22 cellular contexts compared by ENCODE assay signal in the genomic region with DNA sequence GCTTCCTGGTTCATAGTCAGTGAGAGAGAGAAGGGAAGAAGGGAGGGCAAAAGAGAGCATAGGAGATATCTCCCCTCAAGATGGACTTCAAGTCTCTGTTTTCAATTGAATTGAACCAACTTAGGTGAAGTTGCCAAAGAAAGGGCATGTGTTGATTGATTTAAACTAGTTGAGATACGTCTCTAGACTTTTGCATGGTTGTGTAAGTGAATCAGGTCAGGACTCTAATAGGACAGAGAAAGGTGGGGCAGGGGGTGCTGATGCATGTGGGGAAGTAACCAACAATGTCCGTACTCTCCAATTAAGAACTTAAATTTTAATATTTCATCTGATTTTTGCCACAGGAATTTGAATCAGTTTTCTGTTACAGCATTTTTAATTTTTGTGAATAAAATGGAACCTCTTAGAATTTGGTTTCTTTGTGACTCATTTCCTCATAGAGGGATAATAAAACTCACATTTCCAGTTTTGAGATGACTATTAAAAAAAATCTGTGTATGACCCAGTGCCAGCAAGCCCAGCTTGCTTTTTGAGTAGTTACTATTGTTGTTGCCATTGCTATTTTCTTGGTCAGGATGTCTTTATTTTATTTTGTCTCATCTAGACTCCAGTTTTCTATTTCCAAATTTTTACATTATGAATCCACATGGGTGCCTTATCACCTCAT. TPM values are rescaled to one million over a fixed set of nuclear protein-coding genes. Genes with fewer than 3 reads are reported as not detected.
DNase-seq lines count a peak whose midpoint lies in the region; FAIRE-seq and TF ChIP-seq lines count a peak whose summit lies in the region.
"Had no signal": no experiment of that assay in that cellular context is flagged by ENCODE, and none has a peak within 500 bp of the region (broad histone marks: within the 10 kb centered on the region; RNA-seq: fewer than 3 reads in every experiment).

No MANE protein-coding gene starts in this region.

- no peak overlapping the region for H3K4me3 Mint-ChIP-seq in progenitor cell of endocrine pancreas (ENCODE audit: low read depth)
- no peak overlapping the region for H3K4me3 Mint-ChIP-seq in activated CD4-positive, alpha-beta memory T cell treated with anti-CD3 and anti-CD28 coated beads for 36 hours
- H3K4me3 Mint-ChIP-seq: activated naive CD8-positive, alpha-beta T cell; stimulated activated naive CD8-positive, alpha-beta T cell treated with anti-CD3 and anti-CD28 coated beads, Interleukin-15, amount 100 ng/mL, for 72 hours had no signal

- DNase-seq in AG08396 (ENCODE audit: low spot score) (peak; percentile 13), HS-5 (ENCODE audit: low read depth) (peak; percentile 49), dedifferentiated amniotic fluid mesenchymal stem cell (ENCODE audit: extremely low spot score) (peak; percentile 29), hepatic stellate cell (ENCODE audit: low spot score) (peak; percentile 12), progenitor cell of endocrine pancreas (ENCODE audit: low spot score, unreplicated experiment) (no peak), GM12892 (ENCODE audit: insufficient read length) (no peak)
- DNase-seq in activated naive CD4-positive, alpha-beta T cell treated with Interleukin-2 at 50 U/mL for 16 hours, result no peak
- no peak for DNase-seq in activated CD4-positive, alpha-beta memory T cell treated with anti-CD3 and anti-CD28 coated beads for 36 hours
- DNase-seq: activated CD8-positive, alpha-beta memory T cell treated with anti-CD3 and anti-CD28 coated beads for 24 hours; brain microvascular endothelial cell; DND-41; gastrocnemius medialis; left ventricle myocardium inferior; NCI-H1048; NCI-H526; nucleus accumbens; right lobe of liver; SJCRH30; stimulated activated naive CD8-positive, alpha-beta T cell treated with anti-CD3 and anti-CD28 coated beads, Interleukin-15, amount 100 ng/mL, for 72 hours; upper lobe of right lung had no signal

- POLR2A ChIA-PET in activated CD4-positive, alpha-beta memory T cell treated with anti-CD3 and anti-CD28 coated beads for 36 hours (lab: Charles Lee), result no interaction called here

- TF ChIP-seq POLR2A in GM12892 (IDR thresholded peaks at IDR 0.05; ENCODE audit: low read depth, low read length), result no peak

- no peaks in the 10 kb centered on the region for H3K4me1 Mint-ChIP-seq in progenitor cell of endocrine pancreas (ENCODE audit: low read depth)
- H3K4me1 Mint-ChIP-seq in activated CD4-positive, alpha-beta memory T cell treated with anti-CD3 and anti-CD28 coated beads for 36 hours (ENCODE audit: low read depth), result no peaks in the 10 kb centered on the region
- H3K4me1 Mint-ChIP-seq: stimulated activated naive CD8-positive, alpha-beta T cell treated with anti-CD3 and anti-CD28 coated beads, Interleukin-15, amount 100 ng/mL, for 72 hours had no signal

- FAIRE-seq in GM12892 (lab: Jason Lieb, UNC), result no peak

- intact Hi-C loops in activated CD4-positive, alpha-beta memory T cell treated with anti-CD3 and anti-CD28 coated beads for 36 hours (cut with micrococcal nuclease), result no loop called here

- no peak overlapping the region for H3K27ac Mint-ChIP-seq in progenitor cell of endocrine pancreas
- no peak overlapping the region for H3K27ac Mint-ChIP-seq in activated CD4-positive, alpha-beta memory T cell treated with anti-CD3 and anti-CD28 coated beads for 36 hours
- H3K27ac Mint-ChIP-seq: activated naive CD8-positive, alpha-beta T cell; stimulated activated naive CD8-positive, alpha-beta T cell treated with anti-CD3 and anti-CD28 coated beads, Interleukin-15, amount 100 ng/mL, for 72 hours had no signal

- CTCF ChIA-PET in activated CD4-positive, alpha-beta memory T cell treated with anti-CD3 and anti-CD28 coated beads for 36 hours (lab: Charles Lee), result no interaction called here

- TF ChIP-seq CTCF in progenitor cell of endocrine pancreas (IDR thresholded peaks at IDR 0.05; ENCODE audit: unreplicated experiment), result no peak

- no peaks in the 10 kb centered on the region for H3K9me3 Mint-ChIP-seq in progenitor cell of endocrine pancreas (ENCODE audit: low read depth)
- H3K9me3 Mint-ChIP-seq in activated CD4-positive, alpha-beta memory T cell treated with anti-CD3 and anti-CD28 coated beads for 36 hours, result no peaks in the 10 kb centered on the region

- no peaks in the 10 kb centered on the region for H3K36me3 Mint-ChIP-seq in progenitor cell of endocrine pancreas (ENCODE audit: insufficient read depth)
- no peaks in the 10 kb centered on the region for H3K36me3 Mint-ChIP-seq in activated CD4-positive, alpha-beta memory T cell treated with anti-CD3 and anti-CD28 coated beads for 36 hours
- H3K36me3 Mint-ChIP-seq: activated naive CD8-positive, alpha-beta T cell had no signal

- H3K27me3 Mint-ChIP-seq in progenitor cell of endocrine pancreas, result no peaks in the 10 kb centered on the region
- H3K27me3 Mint-ChIP-seq in activated CD4-positive, alpha-beta memory T cell treated with anti-CD3 and anti-CD28 coated beads for 36 hours, result no peaks in the 10 kb centered on the region
- H3K27me3 Mint-ChIP-seq: activated naive CD8-positive, alpha-beta T cell; stimulated activated naive CD8-positive, alpha-beta T cell treated with anti-CD3 and anti-CD28 coated beads, Interleukin-15, amount 100 ng/mL, for 72 hours had no signal

RNA-seq across cellular contexts. Expression of a gene that starts 37.3 kb away (rescaled TPM):
- total RNA-seq in progenitor cell of endocrine pancreas, result 11.6 and 13.1 TPM in 2 replicates
- total RNA-seq in activated CD4-positive, alpha-beta memory T cell treated with anti-CD3 and anti-CD28 coated beads for 36 hours, result not detected
- polyA plus RNA-seq in GM12892 (2012; ENCODE audit: missing spikeins), result not detected
- total RNA-seq: T-helper 2 cell treated with Interferon-gamma antibody and Interleukin-4, amounts not matched to agents 100 ng/mL and 5 ng/mL, for 36 hours had no signal

Comparison
In these comparisons a context has a peak if more than half of its experiments do, and no peak if none do; other contexts are left out.
1. DNase-seq: peak in AG08396 (single experiment), HS-5 (single experiment), dedifferentiated amniotic fluid mesenchymal stem cell (single experiment) and hepatic stellate cell (single experiment); none in activated naive CD4-positive, alpha-beta T cell treated with Interleukin-2 at 50 U/mL for 16 hours (single experiment), progenitor cell of endocrine pancreas (single experiment), activated CD4-positive, alpha-beta memory T cell treated with anti-CD3 and anti-CD28 coated beads for 36 hours (single experiment) and GM12892 (single experiment).
2. RNA of a gene that starts 37.3 kb away (total RNA-seq): 11.6 to 13.1 TPM in progenitor cell of endocrine pancreas; not detected in activated CD4-positive, alpha-beta memory T cell treated with anti-CD3 and anti-CD28 coated beads for 36 hours; every median in the first group is over 10 times any median in the second.